ENCODE assay signal across 12 cellular contexts in genomic region chr5:150582281-150582791, GRCh38. TPM values are rescaled to one million over a fixed set of nuclear protein-coding genes. Genes with fewer than 3 reads are reported as not detected.
DNase-seq lines count a peak whose midpoint lies in the region; ATAC-seq and TF ChIP-seq lines count a peak whose summit lies in the region.
"Had no signal": no experiment of that assay in that cellular context is flagged by ENCODE, and none has a peak within 500 bp of the region (broad histone marks: within the 10 kb centered on the region; RNA-seq: fewer than 3 reads in every experiment).

No MANE protein-coding gene starts in this region.

- TF ChIP-seq CTCF in endodermal cell (conservative IDR thresholded peaks at IDR 0.05) (no peak), lung (IDR thresholded peaks at IDR 0.05; ENCODE audit: control extremely low read depth, extremely low read depth) (no peak), transverse colon (IDR thresholded peaks at IDR 0.05) (no peak)

- no peak overlapping the region for H3K4me3 Mint-ChIP-seq in endodermal cell
- H3K4me3 Mint-ChIP-seq: activated naive CD4-positive, alpha-beta T cell treated with anti-CD3 and anti-CD28 coated beads, Interleukin-2, amount 50 U/mL, for 24 hours had no signal

- DNase-seq in NCI-H2227 (lab: John Stamatoyannopoulos, UW; ENCODE audit: unreplicated experiment): peak; percentile 37
- DNase-seq in NCI-H2227 treated with DMSO at 0.1 percent for 48 hours (lab: John Stamatoyannopoulos, UW): no peak
- DNase-seq in endodermal cell: peak; percentile 51
- DNase-seq in lung (ENCODE audit: low spot score): no peak
- DNase-seq in transverse colon: peak; percentile 80
- no peak for DNase-seq in stimulated activated naive CD4-positive, alpha-beta T cell treated with Interleukin-2 at 50 U/mL for 16 hours (lab: John Stamatoyannopoulos, UW)
- no peak for DNase-seq in NCI-H2029 treated with DMSO at 0.1 percent for 48 hours (lab: John Stamatoyannopoulos, UW)
- DNase-seq: NCI-H446 treated with DMSO at 0.1 percent for 48 hours, posterior cingulate gyrus had no signal

- TF ChIP-seq POLR2A in transverse colon (IDR thresholded peaks at IDR 0.05): peak; percentile 26

- H3K9me3 ChIP-seq in endodermal cell (ENCODE audit: control insufficient read depth, low read length): no peaks in the 10 kb centered on the region
- no peaks in the 10 kb centered on the region for H3K9me3 ChIP-seq in lung (ENCODE audit: control insufficient read depth in 2 of 2, insufficient read depth in 1 of 2, low read length in 1 of 2)
- no peaks in the 10 kb centered on the region for H3K9me3 ChIP-seq in transverse colon
- H3K9me3 ChIP-seq: tibial nerve had no signal

- H3K9me3 Mint-ChIP-seq in endodermal cell: peaks cover 2% of the 10 kb centered on the region
- H3K9me3 Mint-ChIP-seq: activated naive CD4-positive, alpha-beta T cell treated with anti-CD3 and anti-CD28 coated beads, Interleukin-2, amount 50 U/mL, for 24 hours had no signal

- H3K27ac ChIP-seq in endodermal cell (ENCODE audit: low read depth, low read length) (no peak overlapping the region), lung (ENCODE audit: low read depth in 1 of 2, low read length in 1 of 2) (no peak overlapping the region), transverse colon (peak overlapping the region; percentile 71 to 82 (median 78))

- in situ Hi-C loops in transverse colon (cut with MboI; ENCODE audit: low pct_ligation_motif_present in 1 of 4, low pct_unique_long_range_greater_than_20kb in 1 of 4, low sequenced_read_pairs in 3 of 4): no loop called here

- no peak for TF ChIP-seq EP300 in transverse colon (IDR thresholded peaks at IDR 0.05; ENCODE audit: low read depth)

- no peak overlapping the region for H3K27ac Mint-ChIP-seq in endodermal cell
- H3K27ac Mint-ChIP-seq: activated naive CD4-positive, alpha-beta T cell treated with anti-CD3 and anti-CD28 coated beads, Interleukin-2, amount 50 U/mL, for 24 hours had no signal

- H3K27me3 ChIP-seq in endodermal cell (ENCODE audit: control insufficient read depth, insufficient read depth, low read length, poor library complexity, severe bottlenecking): no peaks in the 10 kb centered on the region
- H3K27me3 ChIP-seq in lung (ENCODE audit: control insufficient read depth, insufficient read depth): no peaks in the 10 kb centered on the region
- no peaks in the 10 kb centered on the region for H3K27me3 ChIP-seq in transverse colon
- H3K27me3 ChIP-seq: tibial nerve had no signal

- peaks cover 1% of the 10 kb centered on the region for H3K27me3 Mint-ChIP-seq in endodermal cell (ENCODE audit: insufficient read depth)

- ATAC-seq in lung (ENCODE audit: insufficient read depth, low FRiP score): peak; percentile 34
- ATAC-seq in HG03039 (IDR thresholded peaks at IDR 0.05; ENCODE audit: unreplicated experiment): no peak

- no peak overlapping the region for H3K9ac ChIP-seq in endodermal cell (ENCODE audit: extremely low read depth, low read length, poor library complexity, severe bottlenecking)

- peaks cover 29% of the 10 kb centered on the region for H3K4me1 Mint-ChIP-seq in endodermal cell
- H3K4me1 Mint-ChIP-seq: activated naive CD4-positive, alpha-beta T cell treated with anti-CD3 and anti-CD28 coated beads, Interleukin-2, amount 50 U/mL, for 24 hours had no signal

- H3K4me1 ChIP-seq in endodermal cell (ENCODE audit: control insufficient read depth, insufficient read depth, low read length) (peaks cover 12% of the 10 kb centered on the region), lung (ENCODE audit: control insufficient read depth in 2 of 2, insufficient read depth in 2 of 2, low read length in 2 of 2) (peaks cover 0 to 7% of the 10 kb centered on the region in 2 donors), transverse colon (peaks cover 12 to 48% (median 32%) of the 10 kb centered on the region in 4 donors)

- H3K4me3 ChIP-seq in endodermal cell (ENCODE audit: low read length): no peak overlapping the region
- H3K4me3 ChIP-seq in lung: no peak overlapping the region
- H3K4me3 ChIP-seq in transverse colon: peak overlapping the region in 2 of 4 donors; percentile 1 to 24
- H3K4me3 ChIP-seq: tibial nerve had no signal

- WGBS in endodermal cell (ENCODE audit: insufficient coverage in 1 of 2, insufficient read length in 1 of 2), 2 experiments: 79 to 80% methylated on average over 6 to 13 of the region's 13 CpGs
- WGBS in lung, 2 donors: 14 to 18% methylated on average over 13 of the region's 13 CpGs
- 11% methylated on average over 13 of the region's 13 CpGs; no CpG with 5 or more reads in 1 of the 2 donors for WGBS in transverse colon (ENCODE audit: low coverage in 1 of 2), 2 donors

- intact Hi-C loops in transverse colon (cut with DNase I; ENCODE audit: low total_unique reads): no loop called here

- H3K36me3 ChIP-seq in endodermal cell (ENCODE audit: control insufficient read depth, insufficient read depth, low read length) (no peaks in the 10 kb centered on the region), lung (ENCODE audit: control insufficient read depth in 2 of 2, insufficient read depth in 2 of 2, low read length in 2 of 2) (no peaks in the 10 kb centered on the region), transverse colon (no peaks in the 10 kb centered on the region)
- H3K36me3 ChIP-seq: tibial nerve had no signal

- no peaks in the 10 kb centered on the region for H3K36me3 Mint-ChIP-seq in endodermal cell (ENCODE audit: low read depth)
- H3K36me3 Mint-ChIP-seq: activated naive CD4-positive, alpha-beta T cell treated with anti-CD3 and anti-CD28 coated beads, Interleukin-2, amount 50 U/mL, for 24 hours had no signal

RNA-seq across cellular contexts. Expression of gene SYNPO, which starts 58.1 kb away (rescaled TPM):
- 1 to 10 TPM; 4.2 to 4.5 TPM for total RNA-seq in endodermal cell
- polyA plus RNA-seq in endodermal cell (2013, experiment 1 of 2): 3.8 TPM
- 4.6 TPM for polyA plus RNA-seq in endodermal cell (2013, experiment 2 of 2)
- 100 to 1,000 TPM in 1 of 2 donors, 10 to 100 TPM in 1; 10.3 to 111 TPM for total RNA-seq in lung
- 10 to 100 TPM; 41.0 to 43.8 TPM for polyA plus RNA-seq in lung
- total RNA-seq in transverse colon: 10 to 100 TPM; 15.5 to 89.4 (median 41.8) TPM

Comparison
In these comparisons a context has a peak if more than half of its experiments do, and no peak if none do; other contexts are left out.
1. DNase-seq: peak in NCI-H2227 (single experiment), endodermal cell (single experiment) and transverse colon (single experiment); none in NCI-H2227 treated with DMSO at 0.1 percent for 48 hours (single experiment), lung (single experiment), stimulated activated naive CD4-positive, alpha-beta T cell treated with Interleukin-2 at 50 U/mL for 16 hours (single experiment) and NCI-H2029 treated with DMSO at 0.1 percent for 48 hours (single experiment).
2. H3K27ac ChIP-seq: peak in transverse colon (4 of 4); none in endodermal cell (single experiment) and lung (0 of 2).